Comparison of ENCODE assay signal across 13 cellular contexts in the genomic region with DNA sequence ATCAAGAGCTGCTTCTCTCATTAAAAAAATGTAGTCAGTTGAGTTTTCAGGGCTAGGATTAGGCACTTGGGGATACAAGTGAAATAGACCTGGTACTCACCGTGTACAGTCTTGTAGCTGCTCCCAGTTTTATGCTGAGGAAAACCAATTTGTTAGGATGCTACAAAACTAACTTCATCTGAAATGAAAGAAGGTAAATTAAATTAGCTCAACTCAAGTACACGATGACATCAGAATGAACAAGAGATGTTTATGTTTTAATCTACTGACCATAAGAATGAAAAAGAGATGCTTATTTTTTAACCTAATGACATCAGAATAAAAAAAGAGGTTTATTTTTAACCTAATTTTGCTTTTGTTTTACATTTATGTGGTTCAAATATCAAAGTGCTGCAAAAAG.
"Had no signal": no experiment of that assay in that cellular context is flagged by ENCODE, and none has a peak within 500 bp of the region (broad histone marks: within the 10 kb centered on the region; RNA-seq: fewer than 3 reads in every experiment).

No MANE protein-coding gene starts in this region.

- H3K9me3 ChIP-seq: thyroid gland had no signal

- H3K27me3 Mint-ChIP-seq: activated CD4-positive, alpha-beta T cell treated with anti-CD3 and anti-CD28 coated beads, Interleukin-2, amount 10 ng/mL, durations not matched to agents 7 days and 5 days; activated naive CD8-positive, alpha-beta T cell treated with anti-CD3 and anti-CD28 coated beads, Interleukin-2, amount 10 ng/mL, durations not matched to agents 7 days and 5 days; dendritic cell treated with granulocyte-macrophage colony-stimulating factor and Interleukin-4, amounts not matched to agents 40 ng/mL and 50 ng/mL, for 4 days had no signal

- H3K4me3 Mint-ChIP-seq: activated CD4-positive, alpha-beta T cell treated with anti-CD3 and anti-CD28 coated beads, Interleukin-2, amount 10 ng/mL, durations not matched to agents 7 days and 5 days; activated naive CD8-positive, alpha-beta T cell treated with anti-CD3 and anti-CD28 coated beads, Interleukin-2, amount 10 ng/mL, durations not matched to agents 7 days and 5 days; dendritic cell treated with granulocyte-macrophage colony-stimulating factor and Interleukin-4, amounts not matched to agents 40 ng/mL and 50 ng/mL, for 4 days; T-helper 2 cell treated with Interferon-gamma antibody and Interleukin-4, amounts not matched to agents 5 μg/mL and 100 μg/mL, for 36 hours had no signal

- H3K27me3 ChIP-seq: foreskin keratinocyte, thyroid gland had no signal

- H3K27ac ChIP-seq: foreskin keratinocyte, thyroid gland had no signal

- DNase-seq: activated CD4-positive, alpha-beta T cell treated with anti-CD3 and anti-CD28 coated beads, Interleukin-2, amount 10 ng/mL, durations not matched to agents 7 days and 5 days; activated CD8-positive, alpha-beta memory T cell treated with anti-CD3 and anti-CD28 coated beads for 24 hours; activated gamma-delta T cell treated with Interleukin-2 at 50 U/mL for 16 hours; activated naive CD8-positive, alpha-beta T cell treated with anti-CD3 and anti-CD28 coated beads, Interleukin-2, amount 10 ng/mL, durations not matched to agents 7 days and 5 days; anterior cingulate cortex; effector memory CD4-positive, alpha-beta T cell; foreskin keratinocyte; stimulated activated CD4-positive, alpha-beta T cell treated with anti-CD3 and anti-CD28 coated beads, Interleukin-12 subunit alpha, Interleukin-12 subunit beta, amount 100 ng/mL, for 4 hours; stimulated activated CD4-positive, alpha-beta T cell treated with anti-CD3 and anti-CD28 coated beads, Interleukin-2, amount 100 ng/mL, for 24 hours; thyroid gland had no signal

- H3K9me3 Mint-ChIP-seq: activated CD4-positive, alpha-beta T cell treated with anti-CD3 and anti-CD28 coated beads, Interleukin-2, amount 10 ng/mL, durations not matched to agents 7 days and 5 days; activated naive CD8-positive, alpha-beta T cell treated with anti-CD3 and anti-CD28 coated beads, Interleukin-2, amount 10 ng/mL, durations not matched to agents 7 days and 5 days; dendritic cell treated with granulocyte-macrophage colony-stimulating factor and Interleukin-4, amounts not matched to agents 40 ng/mL and 50 ng/mL, for 4 days; T-helper 2 cell treated with Interferon-gamma antibody and Interleukin-4, amounts not matched to agents 5 μg/mL and 100 μg/mL, for 36 hours had no signal

- H3K4me3 ChIP-seq: thyroid gland had no signal

- H3K4me1 ChIP-seq: thyroid gland had no signal

- H3K27ac Mint-ChIP-seq: activated CD4-positive, alpha-beta T cell treated with anti-CD3 and anti-CD28 coated beads, Interleukin-2, amount 10 ng/mL, durations not matched to agents 7 days and 5 days; activated naive CD8-positive, alpha-beta T cell treated with anti-CD3 and anti-CD28 coated beads, Interleukin-2, amount 10 ng/mL, durations not matched to agents 7 days and 5 days; T-helper 2 cell treated with Interferon-gamma antibody and Interleukin-4, amounts not matched to agents 5 μg/mL and 100 μg/mL, for 36 hours had no signal

- ATAC-seq: foreskin keratinocyte, sciatic nerve had no signal
